Comparison of ENCODE assay signal across 1 cellular context in the genomic region with DNA sequence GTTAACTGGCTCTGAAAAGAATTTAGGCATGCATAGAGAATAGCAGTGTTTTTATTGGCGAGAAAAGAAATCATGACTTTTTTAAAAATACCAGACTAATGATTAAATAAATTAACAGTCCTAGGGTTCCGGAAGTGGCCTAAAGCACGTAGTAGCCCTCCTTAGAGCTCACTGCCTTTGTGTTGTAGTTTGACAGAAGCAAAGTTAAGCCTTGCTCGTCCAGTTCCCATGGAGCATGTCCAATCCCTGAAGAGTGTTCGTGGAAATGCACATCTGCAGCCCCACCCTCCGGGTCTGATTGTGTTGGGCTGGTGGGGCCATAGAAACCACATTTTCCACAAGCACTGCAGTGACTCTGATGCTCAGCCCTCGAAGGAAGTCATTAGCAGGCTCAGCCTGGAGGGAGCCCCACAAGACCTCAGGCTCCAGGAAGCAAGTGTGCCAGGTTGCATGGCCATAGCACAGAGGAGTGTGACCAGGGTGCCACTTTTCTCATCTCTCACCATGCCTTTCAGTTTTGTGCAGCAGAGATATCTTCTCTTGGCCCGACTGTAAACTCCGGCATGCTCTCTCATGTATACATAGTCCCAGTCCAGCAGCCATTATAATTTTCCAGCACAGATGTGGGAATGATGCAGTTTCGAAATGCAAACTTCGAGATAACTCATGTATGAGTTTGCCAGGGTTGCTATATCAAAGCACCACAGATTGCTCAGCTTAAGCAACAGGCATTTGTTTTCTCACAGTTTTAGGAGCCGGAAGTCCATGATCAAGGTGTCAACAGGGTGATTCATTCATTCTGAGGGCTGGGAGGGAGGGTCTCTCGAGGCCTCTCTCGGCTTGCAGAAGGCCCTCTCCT.
TF ChIP-seq lines count a peak whose summit lies in the region.

No MANE protein-coding gene starts in this region.

TF ChIP-seq in H1, 55 proteins besides CTCF, POLR2A, EP300 and RAD21 (continued from another document):
- TF ChIP-seq GTF2F1 (IDR thresholded peaks at IDR 0.05; ENCODE audit: borderline replicate concordance, low read depth, low read length) = no peak
- no peak for TF ChIP-seq CHD1 (IDR thresholded peaks at IDR 0.05; ENCODE audit: low read depth, low read length)
- TF ChIP-seq EGR1 (IDR thresholded peaks at IDR 0.05; ENCODE audit: borderline replicate concordance, low read depth, low read length) = no peak
- TF ChIP-seq HDAC2 (IDR thresholded peaks at IDR 0.05; ENCODE audit: borderline replicate concordance in 1 of 2, low read depth in 2 of 2, low read length in 2 of 2) = no peak
- TF ChIP-seq, protein P1, sequence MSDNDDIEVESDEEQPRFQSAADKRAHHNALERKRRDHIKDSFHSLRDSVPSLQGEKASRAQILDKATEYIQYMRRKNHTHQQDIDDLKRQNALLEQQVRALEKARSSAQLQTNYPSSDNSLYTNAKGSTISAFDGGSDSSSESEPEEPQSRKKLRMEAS (IDR thresholded peaks at IDR 0.05) = no peak
